ENCODE assay signal across 8 cellular contexts in the genomic region with DNA sequence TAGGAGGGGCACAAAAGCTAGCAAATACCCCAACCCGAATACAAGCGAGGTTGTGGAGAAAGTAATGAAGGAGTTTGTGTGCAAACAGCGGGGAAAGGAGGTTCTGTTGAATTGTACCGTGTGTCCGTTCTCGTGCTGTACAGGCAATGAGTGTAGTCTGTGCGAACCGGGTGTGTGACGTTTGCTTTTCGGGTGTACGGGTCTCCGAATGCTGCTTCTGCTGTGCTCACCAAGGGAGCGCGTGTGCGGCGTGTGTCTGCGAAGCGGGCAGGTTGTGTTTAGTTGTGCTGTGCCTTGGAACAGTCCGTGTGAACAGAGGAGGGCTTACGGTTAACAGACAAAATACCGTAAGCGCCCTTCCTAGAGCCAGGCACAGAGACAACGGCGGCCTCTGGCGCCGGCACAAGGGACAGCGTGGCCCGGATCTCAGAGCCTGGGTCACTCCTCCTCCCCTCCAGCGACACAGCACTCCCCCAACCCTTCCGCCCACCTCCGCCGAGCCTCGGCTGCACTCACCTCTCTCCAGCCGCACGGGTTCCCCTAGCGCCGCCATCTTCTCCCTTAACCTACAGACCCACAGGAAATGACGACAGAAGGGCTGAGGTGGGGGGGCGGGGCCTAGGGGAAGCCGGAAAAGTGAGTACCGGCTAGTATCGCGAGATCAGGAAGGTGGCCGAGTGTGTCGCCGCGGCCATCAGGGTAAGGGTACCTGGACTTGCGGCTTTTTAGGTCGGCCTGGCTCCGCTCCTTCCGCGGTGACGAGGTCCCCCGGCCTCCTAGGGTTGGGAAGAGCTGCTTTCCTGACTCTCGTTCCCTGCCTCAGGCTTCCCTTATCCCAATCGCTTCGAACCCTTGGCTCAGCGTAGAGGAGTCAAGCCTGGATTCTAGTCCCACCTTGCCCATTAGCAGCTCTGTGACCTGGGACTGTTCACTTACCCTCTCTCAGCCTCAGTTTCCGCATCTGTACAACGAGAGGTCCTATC. TPM values are rescaled to one million over a fixed set of nuclear protein-coding genes. Genes with fewer than 3 reads are reported as not detected.
A peak's percentile ranks its signal among the peaks of the same experiment; 100 is the strongest.
DNase-seq lines count a peak whose midpoint lies in the region; ATAC-seq and TF ChIP-seq lines count a peak whose summit lies in the region.

A gene with protein sequence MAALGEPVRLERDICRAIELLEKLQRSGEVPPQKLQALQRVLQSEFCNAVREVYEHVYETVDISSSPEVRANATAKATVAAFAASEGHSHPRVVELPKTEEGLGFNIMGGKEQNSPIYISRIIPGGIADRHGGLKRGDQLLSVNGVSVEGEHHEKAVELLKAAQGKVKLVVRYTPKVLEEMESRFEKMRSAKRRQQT (minus strand): TSS at position 570 of the 983 bp plus-strand sequence. CDS start 17 bp downstream, at position 553.

- peak within 1 kb of the TSS; percentile 59 for H3K4me2 ChIP-seq in DOHH2 (ENCODE audit: low read length)

- H3K4me1 Mint-ChIP-seq in activated T-helper 1 cell treated with anti-CD3 and anti-CD28 coated beads, Interleukin-12 subunit alpha, Interleukin-12 subunit beta, Interleukin-2, Interleukin-4 antibody, amounts not matched to agents 30 ng/mL and 10 ng/mL and 1 ng/mL, durations not matched to agents 14 hours and 24 hours and 36 hours (ENCODE audit: low read depth) = peaks cover 45% of the 10 kb centered on the region
- H3K4me1 Mint-ChIP-seq in natural killer cell = peaks cover 32 to 53% of the 10 kb centered on the region in 2 donors

- no peaks in the 10 kb centered on the region for H3K27me3 Mint-ChIP-seq in activated T-helper 1 cell treated with anti-CD3 and anti-CD28 coated beads, Interleukin-12 subunit alpha, Interleukin-12 subunit beta, Interleukin-2, Interleukin-4 antibody, amounts not matched to agents 30 ng/mL and 10 ng/mL and 1 ng/mL, durations not matched to agents 14 hours and 24 hours and 36 hours (ENCODE audit: insufficient read depth)
- H3K27me3 Mint-ChIP-seq in natural killer cell (ENCODE audit: low read depth in 2 of 2) = no peaks in the 10 kb centered on the region

- H3K4me3 ChIP-seq in DOHH2 (ENCODE audit: low read length) (peak within 1 kb of the TSS; percentile 85), fibroblast of mammary gland (ENCODE audit: control insufficient read depth, low read depth, low read length) (peak within 1 kb of the TSS; percentile 88)

- no peaks in the 10 kb centered on the region for H3K9me2 ChIP-seq in DOHH2 (replicated peaks; ENCODE audit: control insufficient read depth, low read length)

- ATAC-seq in GM21786 (IDR thresholded peaks at IDR 0.05; ENCODE audit: unreplicated experiment) = peak; percentile 92
- peak; percentile 90 to 98 (median 92) for ATAC-seq in natural killer cell

- H3K27ac ChIP-seq in DOHH2 (ENCODE audit: low read depth, low read length) = peak within 1 kb of the TSS; percentile 64
- H3K27ac ChIP-seq in KOPT-K1 (ENCODE audit: low read depth, low read length, poor library complexity, severe bottlenecking) = peak within 1 kb of the TSS; percentile 84

- H3K9me3 ChIP-seq in DOHH2 (ENCODE audit: control insufficient read depth, insufficient read depth, low read length) = no peaks in the 10 kb centered on the region
- H3K9me3 ChIP-seq in KOPT-K1 (ENCODE audit: insufficient read depth, low read length, poor library complexity, severe bottlenecking) = no peaks in the 10 kb centered on the region

- H4K20me1 ChIP-seq in DOHH2 (ENCODE audit: control insufficient read depth, insufficient read depth, low read depth, low read length) = 0 out of 2 replicates have a peak, but pooled peaks cover 6% of the 10 kb centered on the region

- peak within 1 kb of the TSS; percentile 100 for H3K4me3 Mint-ChIP-seq in activated T-helper 1 cell treated with anti-CD3 and anti-CD28 coated beads, Interleukin-12 subunit alpha, Interleukin-12 subunit beta, Interleukin-2, Interleukin-4 antibody, amounts not matched to agents 30 ng/mL and 10 ng/mL and 1 ng/mL, durations not matched to agents 14 hours and 24 hours and 36 hours
- H3K4me3 Mint-ChIP-seq in natural killer cell = peak within 1 kb of the TSS; percentile 95

- H3F3A ChIP-seq in DOHH2 (ENCODE audit: control insufficient read depth, insufficient read depth) = no peaks in the 10 kb centered on the region

- peaks cover 25% of the 10 kb centered on the region for H3K36me3 ChIP-seq in DOHH2 (ENCODE audit: control insufficient read depth, low read length)
- H3K36me3 ChIP-seq in KOPT-K1 (ENCODE audit: insufficient read depth, low read length) = peaks cover 12% of the 10 kb centered on the region

- peak; percentile 31 for TF ChIP-seq CTCF in DOHH2 (IDR thresholded peaks at IDR 0.05; ENCODE audit: low read depth, low read length, poor library complexity, severe bottlenecking)
- TF ChIP-seq CTCF in fibroblast of mammary gland (conservative IDR thresholded peaks at IDR 0.05; ENCODE audit: control insufficient read depth, insufficient read depth, low read depth, low read length) = no peak
- peak; percentile 22 for TF ChIP-seq CTCF in natural killer cell (IDR thresholded peaks at IDR 0.05)

- peaks cover 15% of the 10 kb centered on the region for H3K36me3 Mint-ChIP-seq in activated T-helper 1 cell treated with anti-CD3 and anti-CD28 coated beads, Interleukin-12 subunit alpha, Interleukin-12 subunit beta, Interleukin-2, Interleukin-4 antibody, amounts not matched to agents 30 ng/mL and 10 ng/mL and 1 ng/mL, durations not matched to agents 14 hours and 24 hours and 36 hours (ENCODE audit: low read depth)
- H3K36me3 Mint-ChIP-seq in natural killer cell = no peaks in the 10 kb centered on the region

- peak; percentile 95 for DNase-seq in RKO (ENCODE audit: low spot score)
- DNase-seq in activated T-helper 1 cell treated with anti-CD3 and anti-CD28 coated beads, Interleukin-12 subunit alpha, Interleukin-12 subunit beta, Interleukin-2, Interleukin-4 antibody, amounts not matched to agents 30 ng/mL and 10 ng/mL and 1 ng/mL, durations not matched to agents 14 hours and 24 hours and 36 hours (ENCODE audit: low spot score) = peak; percentile 81
- peak; percentile 92 for DNase-seq in fibroblast of mammary gland (ENCODE audit: low read depth)
- peak; percentile 82 for DNase-seq in natural killer cell
- DNase-seq in stimulated activated naive CD4-positive, alpha-beta T cell treated with Interleukin-2 at 50 U/mL for 16 hours (lab: John Stamatoyannopoulos, UW) = peak; percentile 96

- H3K9me3 Mint-ChIP-seq in activated T-helper 1 cell treated with anti-CD3 and anti-CD28 coated beads, Interleukin-12 subunit alpha, Interleukin-12 subunit beta, Interleukin-2, Interleukin-4 antibody, amounts not matched to agents 30 ng/mL and 10 ng/mL and 1 ng/mL, durations not matched to agents 14 hours and 24 hours and 36 hours = no peaks in the 10 kb centered on the region
- H3K9me3 Mint-ChIP-seq in natural killer cell = peaks cover 0 to 3% of the 10 kb centered on the region in 2 donors

- intact Hi-C loops in activated T-helper 1 cell treated with anti-CD3 and anti-CD28 coated beads, Interleukin-12 subunit alpha, Interleukin-12 subunit beta, Interleukin-2, Interleukin-4 antibody, amounts not matched to agents 30 ng/mL and 10 ng/mL and 1 ng/mL, durations not matched to agents 14 hours and 24 hours and 36 hours (cut with micrococcal nuclease) = loop anchor here (1.0 to 2.0 kb wide), 4 partner anchors 9 to 187 kb away; partner anchors contain the start of genes CCDC34 and LGR4
- intact Hi-C loops in natural killer cell (cut with micrococcal nuclease) = loop anchor here (1.0 kb wide), 1 partner anchor 143 kb away; the partner anchor contains the start of gene CCDC34

- H3K4me1 ChIP-seq in DOHH2 (ENCODE audit: control insufficient read depth, low read length) = peaks cover 23% of the 10 kb centered on the region

- no peaks in the 10 kb centered on the region for H3K27me3 ChIP-seq in DOHH2 (ENCODE audit: control insufficient read depth, low read length)

- H3K27ac Mint-ChIP-seq in activated T-helper 1 cell treated with anti-CD3 and anti-CD28 coated beads, Interleukin-12 subunit alpha, Interleukin-12 subunit beta, Interleukin-2, Interleukin-4 antibody, amounts not matched to agents 30 ng/mL and 10 ng/mL and 1 ng/mL, durations not matched to agents 14 hours and 24 hours and 36 hours = peak within 1 kb of the TSS; percentile 100
- H3K27ac Mint-ChIP-seq in natural killer cell = peak within 1 kb of the TSS; percentile 91 to 99

- peaks cover 66% of the 10 kb centered on the region for H3K79me2 ChIP-seq in DOHH2 (ENCODE audit: control insufficient read depth, low read length)

RNA-seq across cellular contexts. Expression of the gene that starts here (rescaled TPM):
- total RNA-seq in activated T-helper 1 cell treated with anti-CD3 and anti-CD28 coated beads, Interleukin-12 subunit alpha, Interleukin-12 subunit beta, Interleukin-2, Interleukin-4 antibody, amounts not matched to agents 30 ng/mL and 10 ng/mL and 1 ng/mL, durations not matched to agents 14 hours and 24 hours and 36 hours = 33.8 and 35.8 TPM in 2 replicates
- 10 to 100 TPM; 16.4 to 25.3 (median 22.5) TPM for total RNA-seq in natural killer cell

Comparison
In these comparisons a context has a peak if more than half of its experiments do, and no peak if none do; other contexts are left out.
1. Peak in every context shown above with its lines: DNase-seq, ATAC-seq, H3K4me3 ChIP-seq and H3K27ac ChIP-seq.